Comparison of ENCODE assay signal across 16 cellular contexts in the genomic region with DNA sequence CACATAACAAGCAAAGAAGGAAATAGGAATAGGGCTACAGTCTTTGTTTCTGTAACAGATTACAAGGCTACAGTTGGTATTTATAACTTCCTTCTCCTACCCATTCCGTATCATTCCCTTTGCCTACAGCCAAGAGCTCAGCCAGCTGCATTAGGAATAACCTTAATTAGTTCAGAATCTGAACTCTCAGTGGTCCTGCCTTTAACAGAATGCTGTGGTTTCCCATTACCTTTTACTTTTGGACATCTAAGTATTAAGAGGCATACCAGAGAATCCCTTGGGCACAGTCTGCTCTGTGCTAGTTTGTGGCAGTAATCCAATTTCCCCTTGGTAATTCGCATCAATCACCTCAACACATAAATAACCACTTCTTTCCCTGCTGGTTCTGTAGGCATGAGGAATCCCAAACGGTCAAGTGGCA. TPM values are rescaled to one million over a fixed set of nuclear protein-coding genes. Genes with fewer than 3 reads are reported as not detected.
A peak's percentile ranks its signal among the peaks of the same experiment; 100 is the strongest.
DNase-seq lines count a peak whose midpoint lies in the region; ATAC-seq and TF ChIP-seq lines count a peak whose summit lies in the region.
"Had no signal": no experiment of that assay in that cellular context is flagged by ENCODE, and none has a peak within 500 bp of the region (broad histone marks: within the 10 kb centered on the region; RNA-seq: fewer than 3 reads in every experiment).

No MANE protein-coding gene starts in this region.

- H3K36me3 ChIP-seq in GM23338 (ENCODE audit: insufficient read depth) = 0 out of 2 replicates have a peak, but pooled peaks cover under 1% of the 10 kb centered on the region

- ATAC-seq in GM23338 (no peak), GM18520 (IDR thresholded peaks at IDR 0.05; ENCODE audit: unreplicated experiment) (no peak)
- ATAC-seq in stimulated activated effector memory CD8-positive, alpha-beta T cell treated with anti-CD3 and anti-CD28 coated beads, Interleukin-12 subunit alpha, Interleukin-12 subunit beta, amount 100 ng/mL, for 72 hours = no peak
- ATAC-seq: activated CD8-positive, alpha-beta T cell treated with anti-CD3 and anti-CD28 coated beads for 36 hours; effector memory CD8-positive, alpha-beta T cell; PC-3 had no signal

- DNase-seq in GM23338 (ENCODE audit: low spot score) = no peak
- peak; percentile 76 for DNase-seq in SK-N-DZ (ENCODE audit: low spot score)
- DNase-seq in fibroblast of pulmonary artery (ENCODE audit: low read depth) = peak; percentile 33
- no peak for DNase-seq in stimulated activated effector memory CD8-positive, alpha-beta T cell treated with anti-CD3 and anti-CD28 coated beads, Interleukin-12 subunit alpha, Interleukin-12 subunit beta, amount 100 ng/mL, for 72 hours (ENCODE audit: low spot score in 2 of 2)
- DNase-seq in D341Med (ENCODE audit: low spot score) = no peak
- DNase-seq in midbrain (lab: John Stamatoyannopoulos, UW) = no peak
- DNase-seq: activated CD8-positive, alpha-beta T cell treated with anti-CD3 and anti-CD28 coated beads for 36 hours; effector memory CD8-positive, alpha-beta T cell; mesendoderm; NCI-H2029; PC-3; retina; thyroid gland had no signal

- H3K4me2 ChIP-seq in GM23338 = no peak overlapping the region

- no peak for TF ChIP-seq CTCF in GM23338 (conservative IDR thresholded peaks at IDR 0.05; ENCODE audit: low read depth in 2 of 2)
- no peak for TF ChIP-seq CTCF in fibroblast of pulmonary artery (IDR thresholded peaks at IDR 0.05; ENCODE audit: low read length, missing control alignments)

- no peaks in the 10 kb centered on the region for H3K9me2 ChIP-seq in GM23338 (ENCODE audit: insufficient read depth)

- peaks cover 3% of the 10 kb centered on the region; the same call in 2 of the 3 replicates for H3K36me3 Mint-ChIP-seq in GM23338 (ENCODE audit: low read depth)
- peaks cover 27% of the 10 kb centered on the region for H3K36me3 Mint-ChIP-seq in stimulated activated effector memory CD8-positive, alpha-beta T cell treated with anti-CD3 and anti-CD28 coated beads, Interleukin-12 subunit alpha, Interleukin-12 subunit beta, amount 100 ng/mL, for 72 hours

- H3K27ac ChIP-seq in GM23338 (ENCODE audit: low read depth) = peak overlapping the region; percentile 16; the same call in 1 of the 2 replicates
- H3K27ac ChIP-seq: thyroid gland had no signal

- no peak overlapping the region for H3K27ac Mint-ChIP-seq in GM23338
- H3K27ac Mint-ChIP-seq in stimulated activated effector memory CD8-positive, alpha-beta T cell treated with anti-CD3 and anti-CD28 coated beads, Interleukin-12 subunit alpha, Interleukin-12 subunit beta, amount 100 ng/mL, for 72 hours = peak overlapping the region; percentile 51
- H3K27ac Mint-ChIP-seq: activated CD8-positive, alpha-beta T cell treated with anti-CD3 and anti-CD28 coated beads for 36 hours; activated naive CD8-positive, alpha-beta T cell; T-helper 2 cell treated with Interferon-gamma antibody and Interleukin-4, amounts not matched to agents 5 μg/mL and 100 μg/mL, for 36 hours had no signal

- H3K9me3 Mint-ChIP-seq in GM23338 = no peaks in the 10 kb centered on the region
- H3K9me3 Mint-ChIP-seq in stimulated activated effector memory CD8-positive, alpha-beta T cell treated with anti-CD3 and anti-CD28 coated beads, Interleukin-12 subunit alpha, Interleukin-12 subunit beta, amount 100 ng/mL, for 72 hours = no peaks in the 10 kb centered on the region
- H3K9me3 Mint-ChIP-seq: activated CD8-positive, alpha-beta T cell treated with anti-CD3 and anti-CD28 coated beads for 36 hours; effector memory CD8-positive, alpha-beta T cell; T-helper 2 cell treated with Interferon-gamma antibody and Interleukin-4, amounts not matched to agents 5 μg/mL and 100 μg/mL, for 36 hours had no signal

- no peaks in the 10 kb centered on the region for H3F3A ChIP-seq in GM23338 (replicated peaks; ENCODE audit: low read depth)

- H3K27me3 ChIP-seq in GM23338 (ENCODE audit: insufficient read depth) = no peaks in the 10 kb centered on the region
- H3K27me3 ChIP-seq: thyroid gland had no signal

- H2AFZ ChIP-seq in GM23338 = no peak overlapping the region

- no peaks in the 10 kb centered on the region for H3K79me2 ChIP-seq in GM23338 (replicated peaks; ENCODE audit: insufficient read depth)

- H4K20me1 ChIP-seq in GM23338 (replicated peaks; ENCODE audit: insufficient read depth) = no peaks in the 10 kb centered on the region

- H3K4me1 ChIP-seq in GM23338 (ENCODE audit: insufficient read depth) = no peaks in the 10 kb centered on the region
- H3K4me1 ChIP-seq: thyroid gland had no signal

- H3K27me3 Mint-ChIP-seq in GM23338 (ENCODE audit: insufficient read depth, low read depth, poor library complexity) = peaks cover 3% of the 10 kb centered on the region
- H3K27me3 Mint-ChIP-seq: activated CD8-positive, alpha-beta T cell treated with anti-CD3 and anti-CD28 coated beads for 36 hours; activated naive CD8-positive, alpha-beta T cell; effector memory CD8-positive, alpha-beta T cell had no signal

- H3K4me3 ChIP-seq in GM23338 = no peak overlapping the region
- H3K4me3 ChIP-seq in fibroblast of pulmonary artery (replicated peaks; ENCODE audit: low read depth, low read length) = no peak overlapping the region
- H3K4me3 ChIP-seq: thyroid gland had no signal

- no peaks in the 10 kb centered on the region for H3K4me1 Mint-ChIP-seq in GM23338
- peaks cover 5% of the 10 kb centered on the region for H3K4me1 Mint-ChIP-seq in stimulated activated effector memory CD8-positive, alpha-beta T cell treated with anti-CD3 and anti-CD28 coated beads, Interleukin-12 subunit alpha, Interleukin-12 subunit beta, amount 100 ng/mL, for 72 hours

- H3K4me3 Mint-ChIP-seq in GM23338 = no peak overlapping the region
- no peak overlapping the region for H3K4me3 Mint-ChIP-seq in stimulated activated effector memory CD8-positive, alpha-beta T cell treated with anti-CD3 and anti-CD28 coated beads, Interleukin-12 subunit alpha, Interleukin-12 subunit beta, amount 100 ng/mL, for 72 hours
- H3K4me3 Mint-ChIP-seq: activated CD8-positive, alpha-beta T cell treated with anti-CD3 and anti-CD28 coated beads for 36 hours; activated naive CD8-positive, alpha-beta T cell; effector memory CD8-positive, alpha-beta T cell; T-helper 2 cell treated with Interferon-gamma antibody and Interleukin-4, amounts not matched to agents 5 μg/mL and 100 μg/mL, for 36 hours had no signal

TF ChIP-seq in GM23338, 12 proteins besides CTCF, POLR2A, EP300 and RAD21 (continues in another document):
- TF ChIP-seq JUNB (IDR thresholded peaks at IDR 0.05; ENCODE audit: unreplicated experiment) (no peak), ZNF114 (CRISPR knock-in tag; IDR thresholded peaks at IDR 0.05) (no peak), POLR2AphosphoS5 (IDR thresholded peaks at IDR 0.05; ENCODE audit: low read depth) (no peak), ZNF331 (CRISPR knock-in tag; IDR thresholded peaks at IDR 0.05; ENCODE audit: low read depth) (no peak), EZH2 (IDR thresholded peaks at IDR 0.05; ENCODE audit: low read depth, unreplicated experiment) (no peak), NANOG (IDR thresholded peaks at IDR 0.05; ENCODE audit: borderline replicate concordance) (no peak), CREB1 (CRISPR knock-in tag; IDR thresholded peaks at IDR 0.05; ENCODE audit: low read depth) (no peak)
- TF ChIP-seq, protein P1, sequence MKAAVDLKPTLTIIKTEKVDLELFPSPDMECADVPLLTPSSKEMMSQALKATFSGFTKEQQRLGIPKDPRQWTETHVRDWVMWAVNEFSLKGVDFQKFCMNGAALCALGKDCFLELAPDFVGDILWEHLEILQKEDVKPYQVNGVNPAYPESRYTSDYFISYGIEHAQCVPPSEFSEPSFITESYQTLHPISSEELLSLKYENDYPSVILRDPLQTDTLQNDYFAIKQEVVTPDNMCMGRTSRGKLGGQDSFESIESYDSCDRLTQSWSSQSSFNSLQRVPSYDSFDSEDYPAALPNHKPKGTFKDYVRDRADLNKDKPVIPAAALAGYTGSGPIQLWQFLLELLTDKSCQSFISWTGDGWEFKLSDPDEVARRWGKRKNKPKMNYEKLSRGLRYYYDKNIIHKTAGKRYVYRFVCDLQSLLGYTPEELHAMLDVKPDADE (IDR thresholded peaks at IDR 0.05) = no peak

RNA-seq across cellular contexts. Expression of a gene that starts 44.2 kb away (rescaled TPM):
- not detected in 2 replicates for total RNA-seq in GM23338 (2014; rRNA removed; shearing (Covaris generic))
- polyA plus RNA-seq in GM23338 (2016; fragmentation: Nextera tagmentation; extraction: Ambion mirVana) = 0.16 TPM in 1 of 2 replicates, not detected in the other
- polyA plus RNA-seq in SK-N-DZ (2014; cell fraction: cytosol; rRNA removed) = not detected in 2 replicates
- not detected in 2 replicates for polyA plus RNA-seq in SK-N-DZ (2014; cell fraction: nucleus; rRNA removed)
- total RNA-seq: activated CD8-positive, alpha-beta T cell treated with anti-CD3 and anti-CD28 coated beads for 36 hours; PC-3; thyroid gland had no signal

Comparison
In these comparisons a context has a peak if more than half of its experiments do, and no peak if none do; other contexts are left out.
1. DNase-seq: peak in SK-N-DZ (single experiment) and fibroblast of pulmonary artery (single experiment); none in GM23338 (single experiment), stimulated activated effector memory CD8-positive, alpha-beta T cell treated with anti-CD3 and anti-CD28 coated beads, Interleukin-12 subunit alpha, Interleukin-12 subunit beta, amount 100 ng/mL, for 72 hours (0 of 2), D341Med (single experiment) and midbrain (single experiment).